Comparison of ENCODE assay signal across 12 cellular contexts in the genomic region with DNA sequence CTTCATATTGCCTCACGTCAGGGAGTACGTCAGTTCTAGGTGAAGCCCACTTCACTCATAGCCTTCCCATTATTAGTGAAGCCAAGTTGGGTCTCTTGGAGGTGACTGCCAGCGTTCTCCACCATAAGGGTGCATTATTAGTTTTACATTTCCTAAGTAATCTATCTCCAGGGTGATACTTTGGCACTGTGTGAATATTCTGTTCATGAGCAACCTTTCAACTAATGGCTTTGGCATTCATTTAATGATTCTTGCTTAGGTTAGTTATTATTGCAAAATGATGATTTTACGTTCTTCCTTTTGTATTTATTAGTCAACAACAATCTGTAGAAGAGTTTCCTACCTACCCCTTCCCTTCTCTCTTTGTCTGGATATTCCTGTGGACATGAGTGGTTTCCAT.
"Had no signal": no experiment of that assay in that cellular context is flagged by ENCODE, and none has a peak within 500 bp of the region (broad histone marks: within the 10 kb centered on the region; RNA-seq: fewer than 3 reads in every experiment).

No MANE protein-coding gene starts in this region.

- H3K27ac Mint-ChIP-seq: activated naive CD8-positive, alpha-beta T cell treated with anti-CD3 and anti-CD28 coated beads, Interleukin-2, amount 50 U/mL, for 24 hours; activated T-helper 1 cell treated with anti-CD3 and anti-CD28 coated beads, Interleukin-12 subunit alpha, Interleukin-12 subunit beta, Interleukin-2, Interleukin-4 antibody, amounts not matched to agents 30 ng/mL and 10 ng/mL and 1 ng/mL, durations not matched to agents 14 hours and 24 hours and 36 hours; endodermal cell; stimulated activated naive CD8-positive, alpha-beta T cell treated with anti-CD3 and anti-CD28 coated beads, Interleukin-15, amount 100 ng/mL, for 72 hours had no signal

- H3K27me3 Mint-ChIP-seq: activated naive CD8-positive, alpha-beta T cell treated with anti-CD3 and anti-CD28 coated beads, Interleukin-2, amount 50 U/mL, for 24 hours; stimulated activated naive CD8-positive, alpha-beta T cell treated with anti-CD3 and anti-CD28 coated beads, Interleukin-15, amount 100 ng/mL, for 72 hours had no signal

- ATAC-seq: activated CD4-positive, CD25-positive, alpha-beta regulatory T cell treated with anti-CD3 and anti-CD28 coated beads, Interleukin-2, amount 50 U/mL, for 24 hours; activated naive CD8-positive, alpha-beta T cell treated with anti-CD3 and anti-CD28 coated beads, Interleukin-2, amount 50 U/mL, for 24 hours; sciatic nerve; stimulated activated naive CD8-positive, alpha-beta T cell treated with anti-CD3 and anti-CD28 coated beads, Interleukin-15, amount 100 ng/mL, for 72 hours had no signal

- DNase-seq: activated CD4-positive, alpha-beta T cell treated with anti-CD3 and anti-CD28 coated beads, Interleukin-2, amount 50 U/mL, for 1 hour; activated naive CD4-positive, alpha-beta T cell; activated naive CD8-positive, alpha-beta T cell treated with anti-CD3 and anti-CD28 coated beads, Interleukin-2, amount 50 U/mL, for 24 hours; endodermal cell; erythroblast; hypothalamus; stimulated activated naive CD8-positive, alpha-beta T cell treated with anti-CD3 and anti-CD28 coated beads, Interleukin-15, amount 100 ng/mL, for 72 hours had no signal

- H3K27ac ChIP-seq: ascending aorta had no signal

- H3K27me3 ChIP-seq: ascending aorta had no signal

- H3K4me3 Mint-ChIP-seq: activated naive CD8-positive, alpha-beta T cell treated with anti-CD3 and anti-CD28 coated beads, Interleukin-2, amount 50 U/mL, for 24 hours; activated T-helper 1 cell treated with anti-CD3 and anti-CD28 coated beads, Interleukin-12 subunit alpha, Interleukin-12 subunit beta, Interleukin-2, Interleukin-4 antibody, amounts not matched to agents 30 ng/mL and 10 ng/mL and 1 ng/mL, durations not matched to agents 14 hours and 24 hours and 36 hours; endodermal cell; neural crest cell; stimulated activated naive CD8-positive, alpha-beta T cell treated with anti-CD3 and anti-CD28 coated beads, Interleukin-15, amount 100 ng/mL, for 72 hours had no signal

- H3K36me3 ChIP-seq: ascending aorta had no signal

- H3K4me3 ChIP-seq: ascending aorta had no signal

- H3K9me3 Mint-ChIP-seq: activated T-helper 1 cell treated with anti-CD3 and anti-CD28 coated beads, Interleukin-12 subunit alpha, Interleukin-12 subunit beta, Interleukin-2, Interleukin-4 antibody, amounts not matched to agents 30 ng/mL and 10 ng/mL and 1 ng/mL, durations not matched to agents 14 hours and 24 hours and 36 hours; endodermal cell; neural crest cell; stimulated activated naive CD8-positive, alpha-beta T cell treated with anti-CD3 and anti-CD28 coated beads, Interleukin-15, amount 100 ng/mL, for 72 hours had no signal

- H3K9me3 ChIP-seq: ascending aorta had no signal
